Comparison of ENCODE assay signal across 8 cellular contexts in genomic region chr5:141094481-141095262, GRCh38. TPM values are rescaled to one million over a fixed set of nuclear protein-coding genes. Genes with fewer than 3 reads are reported as not detected.
A peak's percentile ranks its signal among the peaks of the same experiment; 100 is the strongest.
DNase-seq lines count a peak whose midpoint lies in the region; ATAC-seq and TF ChIP-seq lines count a peak whose summit lies in the region.

PCDHB2 (plus strand) TSS chr5:141094615; CDS start chr5:141094791, 176 bp downstream.

- ATAC-seq in GM19395 (IDR thresholded peaks at IDR 0.05; ENCODE audit: unreplicated experiment) (no peak), HG03439 (IDR thresholded peaks at IDR 0.05; ENCODE audit: unreplicated experiment) (no peak), HG03045 (IDR thresholded peaks at IDR 0.05; ENCODE audit: unreplicated experiment) (no peak)

- DNase-seq in SKM-1 treated with dmso at 0.1 percent for 144 hours (lab: John Stamatoyannopoulos, UW; ENCODE audit: unreplicated experiment) = peak; percentile 2
- no peak for DNase-seq in SKM-1 (lab: John Stamatoyannopoulos, UW; ENCODE audit: unreplicated experiment)
- DNase-seq in OCI-M1 (lab: John Stamatoyannopoulos, UW) = peak; percentile 83
- DNase-seq in endothelial cell (ENCODE audit: low spot score) = peak; percentile 82
- peak; percentile 85 for DNase-seq in myocyte (ENCODE audit: low read depth)

- no peaks in the 10 kb centered on the region for H3K9me3 Mint-ChIP-seq in endothelial cell (ENCODE audit: unreplicated experiment)

- H3K4me3 Mint-ChIP-seq in endothelial cell (ENCODE audit: unreplicated experiment) = peak within 1 kb of the TSS; percentile 99

- peaks cover 13% of the 10 kb centered on the region for H3K4me1 Mint-ChIP-seq in endothelial cell (ENCODE audit: unreplicated experiment)

- H3K27ac Mint-ChIP-seq in endothelial cell (ENCODE audit: unreplicated experiment) = peak within 1 kb of the TSS; percentile 92

- peaks cover 26% of the 10 kb centered on the region for H3K36me3 Mint-ChIP-seq in endothelial cell (ENCODE audit: low read depth, unreplicated experiment)

- peaks cover 12% of the 10 kb centered on the region for H3K27me3 Mint-ChIP-seq in endothelial cell (ENCODE audit: unreplicated experiment)

- TF ChIP-seq CTCF in endothelial cell (IDR thresholded peaks at IDR 0.05; ENCODE audit: unreplicated experiment) = peak; percentile 90

RNA-seq across cellular contexts. Expression of gene PCDHB2, which starts in this region (rescaled TPM):
- 44.9 TPM for total RNA-seq in endothelial cell (ENCODE audit: unreplicated experiment)
- 20.3 and 21.5 TPM in 2 replicates for total RNA-seq in myocyte
- 21.2 TPM for polyA plus RNA-seq in myocyte (2012)
